ENCODE assay signal across 10 cellular contexts in the genomic region with DNA sequence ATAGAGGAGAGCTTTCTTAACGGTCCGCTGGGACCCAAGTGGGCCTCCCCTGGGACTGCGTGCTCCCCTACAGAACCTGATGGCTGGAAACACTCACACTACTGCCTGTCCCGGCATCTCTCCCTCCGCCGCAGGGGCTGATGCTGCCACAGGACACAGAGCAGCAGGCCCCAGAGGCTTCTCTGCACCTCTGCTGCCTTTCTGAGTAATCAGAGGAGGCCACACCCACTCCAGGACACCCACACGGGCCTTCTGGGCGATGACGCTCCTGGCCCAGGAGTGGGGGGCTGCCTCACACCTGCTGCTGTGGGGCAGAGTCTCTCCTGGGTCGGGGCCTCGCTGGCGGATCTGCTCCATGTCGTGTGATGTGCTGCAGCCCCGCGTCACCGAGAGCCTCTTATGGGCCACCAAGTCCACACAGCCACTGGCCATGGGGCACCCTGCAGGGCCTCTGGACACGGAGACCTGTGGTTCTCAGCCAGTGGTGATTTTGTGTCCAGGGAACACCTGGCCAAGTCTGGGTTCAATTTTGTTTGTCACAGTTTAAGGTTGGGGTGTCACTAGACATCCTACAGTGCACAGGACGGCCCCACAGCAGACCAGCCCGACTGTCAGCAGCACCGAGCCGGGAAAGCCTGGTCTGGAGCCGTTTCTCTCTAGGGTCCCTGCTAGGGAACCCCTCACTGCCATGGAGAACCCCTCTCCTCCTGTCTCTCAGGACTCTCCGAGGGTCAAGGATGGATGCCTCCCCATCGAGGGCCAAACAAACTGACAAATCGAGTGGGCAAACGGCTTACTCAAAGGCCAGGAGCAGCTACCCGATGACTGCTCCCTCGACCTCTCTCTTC. TPM values are rescaled to one million over a fixed set of nuclear protein-coding genes. Genes with fewer than 3 reads are reported as not detected.
DNase-seq lines count a peak whose midpoint lies in the region; ATAC-seq and TF ChIP-seq lines count a peak whose summit lies in the region.
"Had no signal": no experiment of that assay in that cellular context is flagged by ENCODE, and none has a peak within 500 bp of the region (broad histone marks: within the 10 kb centered on the region; RNA-seq: fewer than 3 reads in every experiment).

No MANE protein-coding gene starts in this region.

- H3K27ac Mint-ChIP-seq in HFFc6: peak overlapping the region; percentile 26; the same call in 1 of the 2 replicates
- peak overlapping the region; percentile 68 for H3K27ac Mint-ChIP-seq in activated T-helper 2 cell treated with anti-CD3 and anti-CD28 coated beads, Interferon-gamma antibody, Interleukin-2, Interleukin-4, amounts not matched to agents 10 μg/mL and 5 μg/mL and 100 μg/mL, durations not matched to agents 14 hours and 24 hours and 36 hours

- DNase-seq in BE2C: peak; percentile 32
- no peak for DNase-seq in HFFc6
- no peak for DNase-seq in activated T-helper 2 cell treated with anti-CD3 and anti-CD28 coated beads, Interferon-gamma antibody, Interleukin-2, Interleukin-4, amounts not matched to agents 10 μg/mL and 5 μg/mL and 100 μg/mL, durations not matched to agents 14 hours and 24 hours and 36 hours (ENCODE audit: low spot score)
- DNase-seq in sciatic nerve (ENCODE audit: low spot score): peak; percentile 53
- no peak for DNase-seq in RKO (ENCODE audit: low spot score)
- DNase-seq in iPS-NIHi11 (ENCODE audit: low spot score): no peak
- no peak for DNase-seq in SW480 (ENCODE audit: low spot score)
- DNase-seq: hypothalamus had no signal

- H3K36me3 Mint-ChIP-seq in HFFc6 (ENCODE audit: low read depth): no peaks in the 10 kb centered on the region
- H3K36me3 Mint-ChIP-seq in activated T-helper 2 cell treated with anti-CD3 and anti-CD28 coated beads, Interferon-gamma antibody, Interleukin-2, Interleukin-4, amounts not matched to agents 10 μg/mL and 5 μg/mL and 100 μg/mL, durations not matched to agents 14 hours and 24 hours and 36 hours (ENCODE audit: low read depth): no peaks in the 10 kb centered on the region
- H3K36me3 Mint-ChIP-seq: CD14-positive monocyte had no signal

- H3K4me3 Mint-ChIP-seq in HFFc6: no peak overlapping the region
- H3K4me3 Mint-ChIP-seq in activated T-helper 2 cell treated with anti-CD3 and anti-CD28 coated beads, Interferon-gamma antibody, Interleukin-2, Interleukin-4, amounts not matched to agents 10 μg/mL and 5 μg/mL and 100 μg/mL, durations not matched to agents 14 hours and 24 hours and 36 hours (ENCODE audit: low read depth): no peak overlapping the region

- no peaks in the 10 kb centered on the region for H3K27me3 ChIP-seq in BE2C

- peak; percentile 13 for ATAC-seq in sciatic nerve
- no peak for ATAC-seq in GM19467 (IDR thresholded peaks at IDR 0.05; ENCODE audit: unreplicated experiment)

- H3K4me3 ChIP-seq in BE2C (ENCODE audit: low read depth, low read length): no peak overlapping the region

- no peaks in the 10 kb centered on the region for H3K36me3 ChIP-seq in BE2C

- TF ChIP-seq CTCF in BE2C (IDR thresholded peaks at IDR 0.05; ENCODE audit: low read depth, low read length): no peak
- TF ChIP-seq CTCF in HFFc6 (IDR thresholded peaks at IDR 0.05): no peak

- H3K9me3 Mint-ChIP-seq in HFFc6: no peaks in the 10 kb centered on the region
- no peaks in the 10 kb centered on the region for H3K9me3 Mint-ChIP-seq in activated T-helper 2 cell treated with anti-CD3 and anti-CD28 coated beads, Interferon-gamma antibody, Interleukin-2, Interleukin-4, amounts not matched to agents 10 μg/mL and 5 μg/mL and 100 μg/mL, durations not matched to agents 14 hours and 24 hours and 36 hours
- H3K9me3 Mint-ChIP-seq: CD14-positive monocyte had no signal

- H3K4me1 Mint-ChIP-seq in HFFc6 (ENCODE audit: low read depth): peaks cover 34% of the 10 kb centered on the region
- peaks cover 15% of the 10 kb centered on the region for H3K4me1 Mint-ChIP-seq in activated T-helper 2 cell treated with anti-CD3 and anti-CD28 coated beads, Interferon-gamma antibody, Interleukin-2, Interleukin-4, amounts not matched to agents 10 μg/mL and 5 μg/mL and 100 μg/mL, durations not matched to agents 14 hours and 24 hours and 36 hours (ENCODE audit: low read depth)

- intact Hi-C loops in activated T-helper 2 cell treated with anti-CD3 and anti-CD28 coated beads, Interferon-gamma antibody, Interleukin-2, Interleukin-4, amounts not matched to agents 10 μg/mL and 5 μg/mL and 100 μg/mL, durations not matched to agents 14 hours and 24 hours and 36 hours (cut with micrococcal nuclease): no loop called here
- intact Hi-C loops in sciatic nerve (cut with DNase I): no loop called here

- no peaks in the 10 kb centered on the region for H3K4me1 ChIP-seq in BE2C

- H3K27me3 Mint-ChIP-seq in HFFc6 (ENCODE audit: insufficient read depth): peaks cover 4% of the 10 kb centered on the region
- H3K27me3 Mint-ChIP-seq in activated T-helper 2 cell treated with anti-CD3 and anti-CD28 coated beads, Interferon-gamma antibody, Interleukin-2, Interleukin-4, amounts not matched to agents 10 μg/mL and 5 μg/mL and 100 μg/mL, durations not matched to agents 14 hours and 24 hours and 36 hours (ENCODE audit: low read depth): peaks cover 6% of the 10 kb centered on the region

- no peaks in the 10 kb centered on the region for H3K9me3 ChIP-seq in BE2C

RNA-seq across cellular contexts. Expression of gene STX16, which starts 16.0 kb away (rescaled TPM):
- polyA plus RNA-seq in BE2C (2012; ENCODE audit: insufficient read depth, insufficient read length, low read depth): 83.5 TPM
- 10 to 100 TPM; 44.4 to 51.8 (median 48.3) TPM for total RNA-seq in HFFc6 (2021; fragmentation: NEBNext Ultra II Directional; extraction: Animal tissue kit (Norgen Biotek cat#: 25700))
- total RNA-seq in activated T-helper 2 cell treated with anti-CD3 and anti-CD28 coated beads, Interferon-gamma antibody, Interleukin-2, Interleukin-4, amounts not matched to agents 10 μg/mL and 5 μg/mL and 100 μg/mL, durations not matched to agents 14 hours and 24 hours and 36 hours: 101 and 103 TPM in 2 replicates
- total RNA-seq in sciatic nerve: 78.7 TPM

RNA-seq across cellular contexts. Expression of gene NPEPL1, which starts 57.6 kb away (rescaled TPM):
- polyA plus RNA-seq in BE2C (2012; ENCODE audit: insufficient read depth, insufficient read length, low read depth): 0.82 TPM
- 10 to 100 TPM; 12.0 to 17.8 (median 12.6) TPM for total RNA-seq in HFFc6 (2021; fragmentation: NEBNext Ultra II Directional; extraction: Animal tissue kit (Norgen Biotek cat#: 25700))
- 27.5 and 29.4 TPM in 2 replicates for total RNA-seq in activated T-helper 2 cell treated with anti-CD3 and anti-CD28 coated beads, Interferon-gamma antibody, Interleukin-2, Interleukin-4, amounts not matched to agents 10 μg/mL and 5 μg/mL and 100 μg/mL, durations not matched to agents 14 hours and 24 hours and 36 hours
- total RNA-seq in sciatic nerve: 47.5 TPM

Comparison
In these comparisons a context has a peak if more than half of its experiments do, and no peak if none do; other contexts are left out.
1. DNase-seq: peak in BE2C (single experiment) and sciatic nerve (single experiment); none in HFFc6 (single experiment), activated T-helper 2 cell treated with anti-CD3 and anti-CD28 coated beads, Interferon-gamma antibody, Interleukin-2, Interleukin-4, amounts not matched to agents 10 μg/mL and 5 μg/mL and 100 μg/mL, durations not matched to agents 14 hours and 24 hours and 36 hours (single experiment), RKO (single experiment), iPS-NIHi11 (single experiment) and SW480 (single experiment).